Comparison of ENCODE assay signal across 8 cellular contexts in genomic region chr20:25623225-25623735, GRCh38. TPM values are rescaled to one million over a fixed set of nuclear protein-coding genes. Genes with fewer than 3 reads are reported as not detected.
DNase-seq lines count a peak whose midpoint lies in the region; ATAC-seq and TF ChIP-seq lines count a peak whose summit lies in the region.

No MANE protein-coding gene starts in this region.

- CTCF ChIA-PET in CD8-positive, alpha-beta T cell (lab: Charles Lee): no interaction called here

- TF ChIP-seq CTCF in CD8-positive, alpha-beta T cell (IDR thresholded peaks at IDR 0.05): no peak

- no peaks in the 10 kb centered on the region for H3K9me3 Mint-ChIP-seq in CD8-positive, alpha-beta T cell

- POLR2A ChIA-PET in CD8-positive, alpha-beta T cell (lab: Charles Lee): no interaction called here

- peaks cover 7% of the 10 kb centered on the region for H3K36me3 Mint-ChIP-seq in CD8-positive, alpha-beta T cell

- peak overlapping the region; percentile 82 for H3K4me3 ChIP-seq in CD8-positive, alpha-beta T cell (ENCODE audit: low read depth, low read length)

- H3K27me3 Mint-ChIP-seq in CD8-positive, alpha-beta T cell (ENCODE audit: low read depth): no peaks in the 10 kb centered on the region

- H3K27ac ChIP-seq in CD8-positive, alpha-beta T cell (ENCODE audit: low read depth, low read length): peak overlapping the region; percentile 48

- no peaks in the 10 kb centered on the region for H3K9me3 ChIP-seq in CD8-positive, alpha-beta T cell (ENCODE audit: low read length)

- H3K27ac Mint-ChIP-seq in CD8-positive, alpha-beta T cell: peak overlapping the region; percentile 66

- peaks cover 20% of the 10 kb centered on the region for H3K4me1 Mint-ChIP-seq in CD8-positive, alpha-beta T cell (ENCODE audit: low read depth)

- H3K27me3 ChIP-seq in CD8-positive, alpha-beta T cell (ENCODE audit: insufficient read depth, low read length): no peaks in the 10 kb centered on the region

- no peak for ATAC-seq in CD8-positive, alpha-beta T cell
- ATAC-seq in GM19395 (IDR thresholded peaks at IDR 0.05; ENCODE audit: unreplicated experiment): peak; percentile 20
- ATAC-seq in HG03457 (IDR thresholded peaks at IDR 0.05; ENCODE audit: unreplicated experiment): peak; percentile 2
- peak; percentile 55 for ATAC-seq in left lobe of liver

- intact Hi-C loops in CD8-positive, alpha-beta T cell (cut with DNase I, micrococcal nuclease): loop anchor here (1.0 to 10.0 kb wide), 5 partner anchors 73 to 368 kb away; partner anchors contain the start of genes ABHD12 (in 2 of the 2) and ZNF337 (in 2 of the 2)

- H3K4me3 Mint-ChIP-seq in CD8-positive, alpha-beta T cell: peak overlapping the region; percentile 96

- peaks cover 11% of the 10 kb centered on the region for H3K4me1 ChIP-seq in CD8-positive, alpha-beta T cell (ENCODE audit: insufficient read depth, low read length)

- DNase-seq in CD8-positive, alpha-beta T cell: peak in 5 of 7 experiments; percentile 1 to 58 (median 22)
- peak in 4 of 5 donors; percentile 8 to 36 (median 13) for DNase-seq in T-helper 1 cell
- peak; percentile 37 for DNase-seq in cerebellar cortex (ENCODE audit: low spot score)
- peak; percentile 63 for DNase-seq in left lobe of liver (ENCODE audit: low spot score)
- DNase-seq in stimulated activated CD4-positive, alpha-beta T cell treated with anti-CD3 and anti-CD28 coated beads, Interleukin-4, amount 100 ng/mL, for 4 hours: peak; percentile 14 to 30
- DNase-seq in foreskin melanocyte: no peak

- no peaks in the 10 kb centered on the region for H3K36me3 ChIP-seq in CD8-positive, alpha-beta T cell (ENCODE audit: insufficient read depth, low read length)

RNA-seq across cellular contexts. Expression of gene NANP, which starts 0.5 kb away (rescaled TPM):
- total RNA-seq in CD8-positive, alpha-beta T cell: 1 to 10 TPM; 2.0 to 2.2 TPM
- total RNA-seq in left lobe of liver: 1.4 TPM

RNA-seq across cellular contexts. Expression of gene NINL, which starts 37.9 kb away (rescaled TPM):
- total RNA-seq in CD8-positive, alpha-beta T cell: 1 to 10 TPM in 1 of 2 experiments, under 1 TPM in 1; 0.89 to 1.5 TPM
- total RNA-seq in left lobe of liver: 20.1 TPM
